ENCODE assay signal across 21 cellular contexts in the genomic region with DNA sequence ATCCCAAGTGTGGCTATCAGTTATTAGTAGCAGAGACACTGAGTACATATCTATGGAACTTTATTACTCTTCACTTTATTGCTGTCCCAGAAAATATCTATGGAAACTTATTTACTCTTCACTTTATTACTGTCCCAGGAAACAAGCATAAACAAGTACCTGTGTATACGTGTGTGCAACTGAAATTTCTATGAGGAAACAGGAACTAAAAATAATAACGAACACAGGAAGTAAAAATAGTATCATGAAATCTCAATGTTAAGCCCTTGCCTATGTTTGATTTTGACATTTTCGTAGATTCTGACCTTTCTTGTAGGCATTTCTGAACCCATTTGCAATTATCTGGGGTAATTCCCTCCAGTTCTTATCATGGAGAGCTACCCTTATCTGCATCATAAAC.
DNase-seq lines count a peak whose midpoint lies in the region; ATAC-seq and TF ChIP-seq lines count a peak whose summit lies in the region.
"Had no signal": no experiment of that assay in that cellular context is flagged by ENCODE, and none has a peak within 500 bp of the region (broad histone marks: within the 10 kb centered on the region; RNA-seq: fewer than 3 reads in every experiment).

No MANE protein-coding gene starts in this region.

- no peaks in the 10 kb centered on the region for H3K79me1 ChIP-seq in mesendoderm (ENCODE audit: low read length)

- POLR2A ChIA-PET in A673 (lab: Charles Lee; ENCODE audit: low non-redundant PET), result no interaction called here

- H3K79me2 ChIP-seq in mesendoderm (ENCODE audit: control insufficient read depth, insufficient read depth, low read length), result no peaks in the 10 kb centered on the region

- no TSS peak for BruUV-seq in A673 (replicated peaks; lab: Mats Ljungman, UMichigan)

- DNase-seq in activated naive CD8-positive, alpha-beta T cell treated with anti-CD3 and anti-CD28 coated beads, Interleukin-2, amount 50 U/mL, for 24 hours, result no peak
- DNase-seq in activated naive CD8-positive, alpha-beta T cell treated with anti-CD3 and anti-CD28 coated beads for 36 hours, result no peak
- no peak for DNase-seq in activated T-helper 2 cell treated with anti-CD3 and anti-CD28 coated beads, Interferon-gamma antibody, Interleukin-2, Interleukin-4, amounts not matched to agents 10 μg/mL and 5 μg/mL and 100 μg/mL, durations not matched to agents 14 hours and 24 hours and 36 hours (ENCODE audit: low spot score)
- no peak for DNase-seq in A673 (ENCODE audit: low spot score)
- DNase-seq in mesendoderm, result no peak
- DNase-seq in uterus, result no peak
- DNase-seq: activated CD4-positive, alpha-beta T cell treated with anti-CD3 and anti-CD28 coated beads, Interleukin-2, amount 50 U/mL, for 1 hour; activated CD8-positive, alpha-beta memory T cell treated with anti-CD3 and anti-CD28 coated beads, Interleukin-2, amount 50 U/mL, for 4 hours; CD8-positive, alpha-beta T cell; left lung; NCI-H1105 treated with DMSO at 0.1 percent for 48 hours; NCI-H2081; NCI-H2227 treated with DMSO at 0.1 percent for 48 hours; NCI-H69; right cardiac atrium; RPMI8226; stimulated activated CD4-positive, alpha-beta T cell treated with anti-CD3 and anti-CD28 coated beads, Interleukin-2, amount 100 ng/mL, for 24 hours had no signal

- no peak overlapping the region for H3K18ac ChIP-seq in mesendoderm (ENCODE audit: low read length)

- H4K5ac ChIP-seq in mesendoderm (ENCODE audit: low read length), result no peak overlapping the region

- no peaks in the 10 kb centered on the region for H3K27me3 ChIP-seq in A673 (replicated peaks; ENCODE audit: insufficient read depth, low read depth, low read length, poor library complexity)
- no peaks in the 10 kb centered on the region for H3K27me3 ChIP-seq in mesendoderm (ENCODE audit: insufficient read depth, low read length, poor library complexity)
- no peaks in the 10 kb centered on the region for H3K27me3 ChIP-seq in uterus
- H3K27me3 ChIP-seq: SJSA1 had no signal

- intact Hi-C loops in activated T-helper 2 cell treated with anti-CD3 and anti-CD28 coated beads, Interferon-gamma antibody, Interleukin-2, Interleukin-4, amounts not matched to agents 10 μg/mL and 5 μg/mL and 100 μg/mL, durations not matched to agents 14 hours and 24 hours and 36 hours (cut with micrococcal nuclease), result loop anchor here (1.0 kb wide), 2 partner anchors 28 to 81 kb away; no protein-coding TSS in a partner anchor
- intact Hi-C loops in A673 (cut with micrococcal nuclease; ENCODE audit: unreplicated experiment), result no loop called here
- intact Hi-C loops in uterus (cut with DNase I; ENCODE audit: low total_unique reads), result no loop called here

- H3K4me3 ChIP-seq in A673 (ENCODE audit: low read depth, low read length, poor library complexity, severe bottlenecking), result no peak overlapping the region
- no peak overlapping the region for H3K4me3 ChIP-seq in mesendoderm (ENCODE audit: low read length)
- H3K4me3 ChIP-seq in uterus, result no peak overlapping the region
- H3K4me3 ChIP-seq: K562, left lung, SJSA1 had no signal

- no peak overlapping the region for H2BK15ac ChIP-seq in mesendoderm (replicated peaks; ENCODE audit: low read depth)

- no peak overlapping the region for H3K4me2 ChIP-seq in mesendoderm (ENCODE audit: low read length)

- H3K23ac ChIP-seq in mesendoderm (ENCODE audit: low read length), result no peak overlapping the region

- no peak overlapping the region for H2AK5ac ChIP-seq in mesendoderm (ENCODE audit: low read length)

- H3K4me1 ChIP-seq in A673 (ENCODE audit: insufficient read depth, low read length, poor library complexity, severe bottlenecking), result no peaks in the 10 kb centered on the region
- H3K4me1 ChIP-seq in mesendoderm (ENCODE audit: control insufficient read depth, low read depth, low read length), result no peaks in the 10 kb centered on the region
- H3K4me1 ChIP-seq in uterus, result no peaks in the 10 kb centered on the region

- H3K4me1 Mint-ChIP-seq in activated naive CD8-positive, alpha-beta T cell treated with anti-CD3 and anti-CD28 coated beads, Interleukin-2, amount 50 U/mL, for 24 hours, result peaks cover 34% of the 10 kb centered on the region
- H3K4me1 Mint-ChIP-seq in activated naive CD8-positive, alpha-beta T cell treated with anti-CD3 and anti-CD28 coated beads for 36 hours, result peaks cover 11% of the 10 kb centered on the region
- peaks cover 49% of the 10 kb centered on the region for H3K4me1 Mint-ChIP-seq in activated T-helper 2 cell treated with anti-CD3 and anti-CD28 coated beads, Interferon-gamma antibody, Interleukin-2, Interleukin-4, amounts not matched to agents 10 μg/mL and 5 μg/mL and 100 μg/mL, durations not matched to agents 14 hours and 24 hours and 36 hours (ENCODE audit: low read depth)

- H3K36me3 ChIP-seq in A673 (ENCODE audit: insufficient read depth, low read length, poor library complexity, severe bottlenecking), result no peaks in the 10 kb centered on the region
- no peaks in the 10 kb centered on the region for H3K36me3 ChIP-seq in mesendoderm (ENCODE audit: control insufficient read depth, insufficient read depth, low read length)
- no peaks in the 10 kb centered on the region for H3K36me3 ChIP-seq in uterus
- H3K36me3 ChIP-seq: left lung, SJSA1 had no signal

- no peak for ATAC-seq in activated naive CD8-positive, alpha-beta T cell treated with anti-CD3 and anti-CD28 coated beads, Interleukin-2, amount 50 U/mL, for 24 hours
- peak; percentile 50 for ATAC-seq in GM21529 (IDR thresholded peaks at IDR 0.05; ENCODE audit: unreplicated experiment)
- ATAC-seq: CD8-positive, alpha-beta T cell; K562; right cardiac atrium had no signal

- H3K9me3 ChIP-seq in A673 (ENCODE audit: low read depth, low read length, poor library complexity, severe bottlenecking), result no peaks in the 10 kb centered on the region
- H3K9me3 ChIP-seq in uterus, result no peaks in the 10 kb centered on the region
- H3K9me3 ChIP-seq: left lung, SJSA1 had no signal

- no peaks in the 10 kb centered on the region for H3K9me3 Mint-ChIP-seq in activated naive CD8-positive, alpha-beta T cell treated with anti-CD3 and anti-CD28 coated beads, Interleukin-2, amount 50 U/mL, for 24 hours
- peaks cover 7% of the 10 kb centered on the region for H3K9me3 Mint-ChIP-seq in activated naive CD8-positive, alpha-beta T cell treated with anti-CD3 and anti-CD28 coated beads for 36 hours
- peaks cover 18% of the 10 kb centered on the region for H3K9me3 Mint-ChIP-seq in activated T-helper 2 cell treated with anti-CD3 and anti-CD28 coated beads, Interferon-gamma antibody, Interleukin-2, Interleukin-4, amounts not matched to agents 10 μg/mL and 5 μg/mL and 100 μg/mL, durations not matched to agents 14 hours and 24 hours and 36 hours
- H3K9me3 Mint-ChIP-seq: CD8-positive, alpha-beta T cell had no signal

- H3K36me3 Mint-ChIP-seq in activated naive CD8-positive, alpha-beta T cell treated with anti-CD3 and anti-CD28 coated beads, Interleukin-2, amount 50 U/mL, for 24 hours (ENCODE audit: low read depth), result no peaks in the 10 kb centered on the region
- peaks cover 9% of the 10 kb centered on the region for H3K36me3 Mint-ChIP-seq in activated naive CD8-positive, alpha-beta T cell treated with anti-CD3 and anti-CD28 coated beads for 36 hours
- peaks cover 37% of the 10 kb centered on the region for H3K36me3 Mint-ChIP-seq in activated T-helper 2 cell treated with anti-CD3 and anti-CD28 coated beads, Interferon-gamma antibody, Interleukin-2, Interleukin-4, amounts not matched to agents 10 μg/mL and 5 μg/mL and 100 μg/mL, durations not matched to agents 14 hours and 24 hours and 36 hours (ENCODE audit: low read depth)
- H3K36me3 Mint-ChIP-seq: CD8-positive, alpha-beta T cell; type B pancreatic cell had no signal

- WGBS in mesendoderm (ENCODE audit: extremely low coverage, insufficient coverage, low lambda C conversion rate), result no CpG with 5 or more reads among the region's 3 CpGs

- no peaks in the 10 kb centered on the region for H3K27me3 Mint-ChIP-seq in activated naive CD8-positive, alpha-beta T cell treated with anti-CD3 and anti-CD28 coated beads, Interleukin-2, amount 50 U/mL, for 24 hours
- no peaks in the 10 kb centered on the region for H3K27me3 Mint-ChIP-seq in activated naive CD8-positive, alpha-beta T cell treated with anti-CD3 and anti-CD28 coated beads for 36 hours
- H3K27me3 Mint-ChIP-seq in activated T-helper 2 cell treated with anti-CD3 and anti-CD28 coated beads, Interferon-gamma antibody, Interleukin-2, Interleukin-4, amounts not matched to agents 10 μg/mL and 5 μg/mL and 100 μg/mL, durations not matched to agents 14 hours and 24 hours and 36 hours (ENCODE audit: low read depth), result peaks cover 2% of the 10 kb centered on the region

- H2BK120ac ChIP-seq in mesendoderm (ENCODE audit: low read depth, low read length), result no peak overlapping the region

- H3K27ac ChIP-seq in A673 (ENCODE audit: low read depth, low read length, poor library complexity, severe bottlenecking), result no peak overlapping the region
- H3K27ac ChIP-seq in mesendoderm (ENCODE audit: low read depth, low read length), result no peak overlapping the region
- H3K27ac ChIP-seq in uterus, result no peak overlapping the region
- H3K27ac ChIP-seq: left lung, SJSA1 had no signal

- no peak overlapping the region for H3K4me3 Mint-ChIP-seq in activated naive CD8-positive, alpha-beta T cell treated with anti-CD3 and anti-CD28 coated beads, Interleukin-2, amount 50 U/mL, for 24 hours
- H3K4me3 Mint-ChIP-seq in activated naive CD8-positive, alpha-beta T cell treated with anti-CD3 and anti-CD28 coated beads for 36 hours, result no peak overlapping the region
- H3K4me3 Mint-ChIP-seq in activated T-helper 2 cell treated with anti-CD3 and anti-CD28 coated beads, Interferon-gamma antibody, Interleukin-2, Interleukin-4, amounts not matched to agents 10 μg/mL and 5 μg/mL and 100 μg/mL, durations not matched to agents 14 hours and 24 hours and 36 hours (ENCODE audit: low read depth), result no peak overlapping the region
- H3K4me3 Mint-ChIP-seq: CD8-positive, alpha-beta T cell; type B pancreatic cell had no signal

- no peak overlapping the region for H3K4ac ChIP-seq in mesendoderm (ENCODE audit: low read depth, low read length)

- TF ChIP-seq CTCF in A673 (conservative IDR thresholded peaks at IDR 0.05; ENCODE audit: low read depth, low read length) (no peak), uterus (IDR thresholded peaks at IDR 0.05) (no peak)

- H3K9ac ChIP-seq in mesendoderm (ENCODE audit: low read length), result no peak overlapping the region

- H2BK5ac ChIP-seq in mesendoderm (ENCODE audit: low read length), result no peak overlapping the region

- no peak overlapping the region for H3K56ac ChIP-seq in mesendoderm (ENCODE audit: low read length)

- H4K8ac ChIP-seq in mesendoderm (ENCODE audit: low read depth, low read length), result no peak overlapping the region

- TF ChIP-seq POLR2A in uterus (IDR thresholded peaks at IDR 0.05), result no peak

- CTCF ChIA-PET in A673 (lab: Charles Lee), result no interaction called here

- peak overlapping the region; percentile 24 for H3K27ac Mint-ChIP-seq in activated naive CD8-positive, alpha-beta T cell treated with anti-CD3 and anti-CD28 coated beads, Interleukin-2, amount 50 U/mL, for 24 hours
- H3K27ac Mint-ChIP-seq in activated naive CD8-positive, alpha-beta T cell treated with anti-CD3 and anti-CD28 coated beads for 36 hours, result no peak overlapping the region
- H3K27ac Mint-ChIP-seq in activated T-helper 2 cell treated with anti-CD3 and anti-CD28 coated beads, Interferon-gamma antibody, Interleukin-2, Interleukin-4, amounts not matched to agents 10 μg/mL and 5 μg/mL and 100 μg/mL, durations not matched to agents 14 hours and 24 hours and 36 hours, result peak overlapping the region; percentile 60
- H3K27ac Mint-ChIP-seq: CD8-positive, alpha-beta T cell; type B pancreatic cell had no signal
